8 cellular contexts compared by ENCODE assay signal in the genomic region with DNA sequence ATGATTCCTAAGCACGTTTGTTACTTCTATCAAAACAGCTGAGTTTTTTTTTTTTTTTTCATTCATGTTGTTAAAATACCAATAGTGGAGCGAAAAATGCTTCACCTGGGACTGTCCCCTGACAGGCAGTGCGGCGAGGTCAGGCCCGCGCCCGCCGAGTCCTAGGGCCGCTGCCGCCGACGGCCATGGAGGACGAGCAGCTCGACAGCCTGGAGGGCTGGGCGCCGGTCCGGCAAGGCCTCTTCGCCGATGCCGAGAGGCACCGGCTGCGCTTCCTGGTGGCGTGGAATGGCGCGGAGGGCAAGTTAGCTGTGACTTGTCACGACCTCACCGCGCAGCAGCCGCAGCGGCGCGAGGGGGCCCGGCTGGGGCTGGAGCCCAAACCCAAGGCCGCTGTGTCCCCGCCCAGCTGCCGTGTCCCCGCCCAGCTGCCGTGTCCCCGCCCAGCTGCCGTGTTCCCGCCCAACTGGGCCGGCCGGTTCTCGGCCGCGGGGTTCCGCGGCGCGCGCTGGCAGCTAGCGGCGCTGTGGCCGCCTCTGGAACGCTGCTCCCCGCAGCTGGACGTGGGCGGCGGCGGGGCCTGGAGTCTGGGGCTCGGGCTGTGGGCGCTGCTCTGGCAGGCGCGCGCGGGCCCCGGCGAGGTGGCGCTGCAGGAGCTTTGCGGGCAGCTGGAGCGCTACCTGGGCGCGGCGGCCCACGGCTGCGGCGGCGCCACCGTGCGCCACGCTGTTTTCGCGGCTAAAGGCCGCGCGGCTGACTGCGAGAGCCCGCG. TPM values are rescaled to one million over a fixed set of nuclear protein-coding genes. Genes with fewer than 3 reads are reported as not detected.
DNase-seq lines count a peak whose midpoint lies in the region; ATAC-seq and TF ChIP-seq lines count a peak whose summit lies in the region.
"Not testable (repeated sequence)": the region's sequence is repeated elsewhere in the genome, so short reads cannot be mapped to it uniquely, and the experiment has no call there.

No MANE protein-coding gene starts in this region.

- DNase-seq in Calu3 (peak; percentile 54), T-helper 22 cell (ENCODE audit: low read depth) (peak; percentile 39), activated gamma-delta T cell treated with Interleukin-2 at 50 U/mL for 16 hours (peak; percentile 19), cardiac septum (ENCODE audit: low spot score) (peak; percentile 77), posterior vena cava (ENCODE audit: low spot score) (peak; percentile 64)
- DNase-seq in stimulated activated CD8-positive, alpha-beta memory T cell treated with anti-CD3 and anti-CD28 coated beads, Interleukin-7, amount 100 ng/mL, for 48 hours (ENCODE audit: extremely low read depth in 1 of 2, low read depth in 1 of 2) = peak; percentile 6 to 9

- ATAC-seq in GM21515 (IDR thresholded peaks at IDR 0.05; ENCODE audit: unreplicated experiment) (peak; percentile 79), HG03103 (IDR thresholded peaks at IDR 0.05; ENCODE audit: low read depth, unreplicated experiment) (peak; percentile 87)

- H3K36me3 Mint-ChIP-seq in Calu3 (ENCODE audit: insufficient read depth, unreplicated experiment) = not testable (repeated sequence)

- not testable (repeated sequence) for H3K27me3 Mint-ChIP-seq in Calu3 (ENCODE audit: unreplicated experiment)

- not testable (repeated sequence) for H3K4me3 Mint-ChIP-seq in Calu3 (ENCODE audit: low read depth, unreplicated experiment)

- BruUV-seq in Calu3 (replicated peaks; lab: Mats Ljungman, UMichigan) = not testable (repeated sequence)

- CTCF ChIA-PET in Calu3 (lab: Charles Lee) = not testable (repeated sequence)

- not testable (repeated sequence) for H3K9me3 Mint-ChIP-seq in Calu3 (ENCODE audit: low read depth, unreplicated experiment)

- not testable (repeated sequence) for TF ChIP-seq CTCF in Calu3 (IDR thresholded peaks at IDR 0.05; ENCODE audit: unreplicated experiment)

- intact Hi-C loops in Calu3 (cut with micrococcal nuclease; ENCODE audit: unreplicated experiment); cardiac septum (cut with DNase I); posterior vena cava (cut with DNase I): not testable (repeated sequence)

- not testable (repeated sequence) for H3K27ac Mint-ChIP-seq in Calu3 (ENCODE audit: unreplicated experiment)

- H3K4me1 Mint-ChIP-seq in Calu3 (ENCODE audit: low read depth, unreplicated experiment) = not testable (repeated sequence)

RNA-seq across cellular contexts. Expression of a gene that starts 56.7 kb away (rescaled TPM):
- total RNA-seq in Calu3 (2022) (0.24 and 0.50 TPM in 2 replicates), cardiac septum (4.7 TPM), posterior vena cava (1 to 10 TPM; 3.4 to 8.0 TPM)

Comparison
In these comparisons a context has a peak if more than half of its experiments do, and no peak if none do; other contexts are left out.
1. Peak in every context shown above with its lines: DNase-seq and ATAC-seq.
2. DNase-seq: peak in every context shown above with its lines; median percentile 77 in cardiac septum; 64 in posterior vena cava; 54 in Calu3; 39 in T-helper 22 cell; 19 in activated gamma-delta T cell treated with Interleukin-2 at 50 U/mL for 16 hours; 8 in stimulated activated CD8-positive, alpha-beta memory T cell treated with anti-CD3 and anti-CD28 coated beads, Interleukin-7, amount 100 ng/mL, for 48 hours.